In the genomic region with DNA sequence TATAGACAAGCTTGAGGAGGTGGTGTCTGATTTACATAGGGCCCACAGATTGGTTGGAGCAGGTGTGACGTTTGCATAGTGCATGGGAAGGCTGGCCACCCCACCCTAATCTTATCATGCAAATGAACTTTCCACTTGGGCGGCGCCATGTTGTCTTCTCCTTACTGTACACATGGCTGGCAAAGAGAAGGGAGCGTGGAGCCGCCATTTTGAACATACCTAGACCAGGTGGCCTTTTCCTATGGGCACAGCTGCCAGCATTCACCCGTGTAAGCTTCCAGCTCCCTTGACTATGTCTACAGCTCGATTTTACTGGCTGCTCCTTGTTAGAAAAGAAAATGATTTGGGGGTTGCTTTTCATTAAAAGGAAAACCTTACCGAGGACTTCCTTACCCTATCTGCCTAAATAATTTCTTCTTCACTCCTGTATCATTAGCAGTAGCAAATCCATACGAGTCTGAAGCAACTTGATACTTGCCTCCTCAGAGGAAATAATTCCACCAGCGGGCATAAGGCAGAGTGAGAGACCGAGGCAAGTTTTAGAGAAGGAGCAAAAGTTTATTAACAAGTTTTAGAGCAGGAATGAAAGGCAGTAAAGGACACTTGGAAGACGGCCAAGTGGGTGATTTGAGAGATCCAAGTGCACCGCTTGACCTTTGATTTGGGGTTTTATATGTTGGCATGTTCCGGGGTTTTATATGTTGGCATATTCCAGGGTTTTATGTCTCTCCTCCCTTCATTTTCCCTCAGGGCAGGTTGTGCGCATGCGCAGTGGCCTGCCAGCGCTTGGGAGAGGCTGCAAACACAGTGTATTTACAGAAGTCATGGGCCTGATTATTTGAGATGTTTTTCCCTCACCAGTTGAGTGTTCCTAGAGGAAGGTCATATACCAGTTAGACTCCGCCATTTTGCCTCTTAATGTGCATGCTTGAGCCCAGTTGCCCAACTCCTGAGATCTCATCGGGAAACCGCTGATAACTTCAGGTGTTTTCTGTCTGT, we compare ENCODE assay signal across 17 cellular contexts.
DNase-seq lines count a peak whose midpoint lies in the region; ATAC-seq and TF ChIP-seq lines count a peak whose summit lies in the region.
"Had no signal": no experiment of that assay in that cellular context is flagged by ENCODE, and none has a peak within 500 bp of the region (broad histone marks: within the 10 kb centered on the region; RNA-seq: fewer than 3 reads in every experiment).

No MANE protein-coding gene starts in this region.

- peak overlapping the region; percentile 90 for H3K27ac ChIP-seq in colonic mucosa
- H3K27ac ChIP-seq: sigmoid colon had no signal

- peak overlapping the region in 1 of 2 donors; percentile 44 for H3K9ac ChIP-seq in colonic mucosa (ENCODE audit: low read depth in 2 of 2, low read length in 2 of 2)

- peak overlapping the region; percentile 15 for H3K27ac Mint-ChIP-seq in stimulated activated effector memory CD8-positive, alpha-beta T cell treated with anti-CD3 and anti-CD28 coated beads, Interleukin-12 subunit alpha, Interleukin-12 subunit beta, amount 100 ng/mL, for 72 hours
- H3K27ac Mint-ChIP-seq in immature natural killer cell, result peak overlapping the region in 1 of 6 donors; percentile 45
- H3K27ac Mint-ChIP-seq in stimulated activated memory B cell treated with anti-CD40 and anti-IgM and Interleukin-4, amounts not matched to agents 10 μg/mL and 1 μg/mL and 100 μg/mL, for 72 hours, result no peak overlapping the region
- H3K27ac Mint-ChIP-seq: IgD-negative memory B cell, nephron had no signal

- H3K9me3 ChIP-seq in colonic mucosa, result no peaks in the 10 kb centered on the region
- H3K9me3 ChIP-seq: sigmoid colon had no signal

- peaks cover 3% of the 10 kb centered on the region for H3K4me1 ChIP-seq in colonic mucosa

- H3K36me3 Mint-ChIP-seq in stimulated activated effector memory CD8-positive, alpha-beta T cell treated with anti-CD3 and anti-CD28 coated beads, Interleukin-12 subunit alpha, Interleukin-12 subunit beta, amount 100 ng/mL, for 72 hours, result no peaks in the 10 kb centered on the region
- peaks cover 0 to 3% (median 3%) of the 10 kb centered on the region in 3 donors for H3K36me3 Mint-ChIP-seq in immature natural killer cell
- H3K36me3 Mint-ChIP-seq in stimulated activated memory B cell treated with anti-CD40 and anti-IgM and Interleukin-4, amounts not matched to agents 10 μg/mL and 1 μg/mL and 100 μg/mL, for 72 hours, result peaks cover 53% of the 10 kb centered on the region

- no peak for TF ChIP-seq CTCF in colonic mucosa (IDR thresholded peaks at IDR 0.05)

- no peaks in the 10 kb centered on the region for H3K36me3 ChIP-seq in colonic mucosa

- peaks cover 19% of the 10 kb centered on the region for H3K4me1 Mint-ChIP-seq in stimulated activated effector memory CD8-positive, alpha-beta T cell treated with anti-CD3 and anti-CD28 coated beads, Interleukin-12 subunit alpha, Interleukin-12 subunit beta, amount 100 ng/mL, for 72 hours
- H3K4me1 Mint-ChIP-seq in immature natural killer cell, result peaks cover 7 to 16% of the 10 kb centered on the region in 2 donors
- peaks cover 12% of the 10 kb centered on the region for H3K4me1 Mint-ChIP-seq in stimulated activated memory B cell treated with anti-CD40 and anti-IgM and Interleukin-4, amounts not matched to agents 10 μg/mL and 1 μg/mL and 100 μg/mL, for 72 hours

- no peaks in the 10 kb centered on the region for H3K9me3 Mint-ChIP-seq in stimulated activated effector memory CD8-positive, alpha-beta T cell treated with anti-CD3 and anti-CD28 coated beads, Interleukin-12 subunit alpha, Interleukin-12 subunit beta, amount 100 ng/mL, for 72 hours
- no peaks in the 10 kb centered on the region for H3K9me3 Mint-ChIP-seq in immature natural killer cell
- peaks cover 14% of the 10 kb centered on the region for H3K9me3 Mint-ChIP-seq in stimulated activated memory B cell treated with anti-CD40 and anti-IgM and Interleukin-4, amounts not matched to agents 10 μg/mL and 1 μg/mL and 100 μg/mL, for 72 hours
- H3K9me3 Mint-ChIP-seq: nephron had no signal

- DNase-seq in DMS 273 (lab: John Stamatoyannopoulos, UW; ENCODE audit: unreplicated experiment) (peak; percentile 25), DMS 273 treated with DMSO at 0.1 percent for 48 hours (lab: John Stamatoyannopoulos, UW) (no peak), NCI-H460 (ENCODE audit: extremely low read depth, low read depth) (peak; percentile 99), colonic mucosa (peak; percentile 96), immature natural killer cell (no peak), ureter (ENCODE audit: low spot score) (no peak)
- DNase-seq in stimulated activated effector memory CD8-positive, alpha-beta T cell treated with anti-CD3 and anti-CD28 coated beads, Interleukin-12 subunit alpha, Interleukin-12 subunit beta, amount 100 ng/mL, for 72 hours (ENCODE audit: low spot score in 2 of 2), result no peak
- DNase-seq: 8988T; activated naive CD4-positive, alpha-beta T cell treated with Interleukin-2 at 50 U/mL for 16 hours; kidney; NCI-H1694 treated with DMSO at 0.1 percent for 48 hours; sigmoid colon; substantia nigra; T1000 had no signal

- H3K27me3 Mint-ChIP-seq in immature natural killer cell (ENCODE audit: low read depth in 3 of 3), result peaks cover 0 to 2% (median 0%) of the 10 kb centered on the region in 3 donors
- no peaks in the 10 kb centered on the region for H3K27me3 Mint-ChIP-seq in stimulated activated memory B cell treated with anti-CD40 and anti-IgM and Interleukin-4, amounts not matched to agents 10 μg/mL and 1 μg/mL and 100 μg/mL, for 72 hours
- H3K27me3 Mint-ChIP-seq: IgD-negative memory B cell had no signal

- H3K27me3 ChIP-seq in colonic mucosa, result no peaks in the 10 kb centered on the region
- H3K27me3 ChIP-seq: sigmoid colon had no signal

- peak overlapping the region; percentile 13 for H3K4me3 ChIP-seq in colonic mucosa
- H3K4me3 ChIP-seq: sigmoid colon had no signal

- intact Hi-C loops in colonic mucosa (cut with DNase I), result no loop called here

- ATAC-seq in stimulated activated effector memory CD8-positive, alpha-beta T cell treated with anti-CD3 and anti-CD28 coated beads, Interleukin-12 subunit alpha, Interleukin-12 subunit beta, amount 100 ng/mL, for 72 hours, result no peak
- ATAC-seq in stimulated activated memory B cell treated with anti-CD40 and anti-IgM and Interleukin-4, amounts not matched to agents 10 μg/mL and 1 μg/mL and 100 μg/mL, for 72 hours, result no peak

- H3K4me3 Mint-ChIP-seq in stimulated activated effector memory CD8-positive, alpha-beta T cell treated with anti-CD3 and anti-CD28 coated beads, Interleukin-12 subunit alpha, Interleukin-12 subunit beta, amount 100 ng/mL, for 72 hours, result no peak overlapping the region
- no peak overlapping the region for H3K4me3 Mint-ChIP-seq in immature natural killer cell
- H3K4me3 Mint-ChIP-seq in stimulated activated memory B cell treated with anti-CD40 and anti-IgM and Interleukin-4, amounts not matched to agents 10 μg/mL and 1 μg/mL and 100 μg/mL, for 72 hours, result no peak overlapping the region
- H3K4me3 Mint-ChIP-seq: nephron had no signal

Comparison
In these comparisons a context has a peak if more than half of its experiments do, and no peak if none do; other contexts are left out.
1. DNase-seq: peak in DMS 273 (single experiment), NCI-H460 (single experiment) and colonic mucosa (single experiment); none in DMS 273 treated with DMSO at 0.1 percent for 48 hours (single experiment), stimulated activated effector memory CD8-positive, alpha-beta T cell treated with anti-CD3 and anti-CD28 coated beads, Interleukin-12 subunit alpha, Interleukin-12 subunit beta, amount 100 ng/mL, for 72 hours (0 of 2), immature natural killer cell (0 of 3) and ureter (single experiment).